8 cellular contexts compared by ENCODE assay signal in the genomic region with DNA sequence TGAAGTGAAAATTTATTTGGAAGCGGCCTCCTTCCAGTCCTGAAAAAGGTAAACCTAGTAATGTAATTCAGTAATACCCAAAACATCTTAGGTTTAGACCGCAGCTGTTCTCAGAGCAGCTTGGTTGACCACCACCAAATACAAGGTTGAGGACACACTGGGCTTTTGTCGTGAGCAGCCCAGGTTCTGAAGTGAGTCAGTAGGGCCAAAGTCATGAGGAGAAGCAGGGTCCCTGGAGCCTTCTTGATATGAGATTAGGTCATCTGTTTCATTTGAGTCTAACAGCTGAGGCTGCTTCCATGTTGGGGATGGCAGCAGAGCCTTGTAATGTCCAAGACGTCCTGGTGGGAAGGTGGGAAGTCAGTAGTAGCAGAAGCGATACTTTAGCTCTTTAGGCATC. TPM values are rescaled to one million over a fixed set of nuclear protein-coding genes. Genes with fewer than 3 reads are reported as not detected.
DNase-seq lines count a peak whose midpoint lies in the region; ATAC-seq and TF ChIP-seq lines count a peak whose summit lies in the region.

No MANE protein-coding gene starts in this region.

- no peaks in the 10 kb centered on the region for H3K9me2 ChIP-seq in GM23338 (ENCODE audit: insufficient read depth)

- H3K36me3 Mint-ChIP-seq in GM23338 (ENCODE audit: low read depth) (peaks cover 38% of the 10 kb centered on the region), T-cell (peaks cover 13% of the 10 kb centered on the region)

- no peaks in the 10 kb centered on the region for H3K9me3 ChIP-seq in skeletal muscle satellite cell (replicated peaks; ENCODE audit: low read length)

- peak overlapping the region; percentile 92 for H3K9ac ChIP-seq in skeletal muscle satellite cell (ENCODE audit: low read depth, low read length)

- H3K4me3 Mint-ChIP-seq in GM23338 (peak overlapping the region; percentile 94), T-cell (peak overlapping the region; percentile 93 to 96 (median 95))

- H3K9me3 Mint-ChIP-seq in GM23338 (no peaks in the 10 kb centered on the region), T-cell (no peaks in the 10 kb centered on the region)

- H3K4me2 ChIP-seq in GM23338 (peak overlapping the region; percentile 100), skeletal muscle satellite cell (ENCODE audit: low read length) (peak overlapping the region; percentile 97)

- peaks cover 26% of the 10 kb centered on the region for H3K4me1 ChIP-seq in GM23338 (ENCODE audit: insufficient read depth)
- H3K4me1 ChIP-seq in skeletal muscle satellite cell (ENCODE audit: control insufficient read depth, insufficient read depth, low read length): peaks cover 57% of the 10 kb centered on the region

- no peaks in the 10 kb centered on the region for H3K27me3 ChIP-seq in GM23338 (ENCODE audit: insufficient read depth)
- no peaks in the 10 kb centered on the region for H3K27me3 ChIP-seq in skeletal muscle satellite cell (ENCODE audit: control insufficient read depth, insufficient read depth, low read length)

- peaks cover 62% of the 10 kb centered on the region for H4K20me1 ChIP-seq in GM23338 (replicated peaks; ENCODE audit: insufficient read depth)

- CTCF ChIA-PET in T-cell (lab: Charles Lee): no interaction called here

- H3K27ac ChIP-seq in GM23338 (ENCODE audit: low read depth): no peak overlapping the region

- peaks cover 12% of the 10 kb centered on the region for H3K27me3 Mint-ChIP-seq in GM23338 (ENCODE audit: insufficient read depth, low read depth, poor library complexity)
- no peaks in the 10 kb centered on the region for H3K27me3 Mint-ChIP-seq in T-cell

- DNase-seq in GM23338 (ENCODE audit: low spot score) (no peak), T-cell (no peak), fibroblast of the aortic adventitia (ENCODE audit: low read depth) (peak; percentile 33), HuH-7 (ENCODE audit: low spot score) (no peak), putamen (ENCODE audit: low spot score) (no peak)

- H3K4me1 Mint-ChIP-seq in GM23338 (peaks cover 38% of the 10 kb centered on the region), T-cell (peaks cover 62 to 68% (median 64%) of the 10 kb centered on the region in 3 donors)

- no peak for TF ChIP-seq CTCF in GM23338 (conservative IDR thresholded peaks at IDR 0.05; ENCODE audit: low read depth in 2 of 2)
- no peak for TF ChIP-seq CTCF in fibroblast of the aortic adventitia (IDR thresholded peaks at IDR 0.05; ENCODE audit: insufficient read depth, low read length)

- H3K27ac Mint-ChIP-seq in GM23338 (no peak overlapping the region), T-cell (peak overlapping the region in 1 of 2 donors; percentile 90)

- H2AFZ ChIP-seq in GM23338: no peak overlapping the region

- H3K4me3 ChIP-seq in GM23338: peak overlapping the region; percentile 67
- H3K4me3 ChIP-seq in fibroblast of the aortic adventitia (ENCODE audit: low read depth, low read length): peak overlapping the region; percentile 89
- peak overlapping the region; percentile 92 for H3K4me3 ChIP-seq in skeletal muscle satellite cell (ENCODE audit: low read length)

- H3K79me2 ChIP-seq in GM23338 (replicated peaks; ENCODE audit: insufficient read depth): peaks cover 67% of the 10 kb centered on the region

- H3F3A ChIP-seq in GM23338 (replicated peaks; ENCODE audit: low read depth): peaks cover 24% of the 10 kb centered on the region

- POLR2A ChIA-PET in T-cell (lab: Charles Lee): no interaction called here

- peaks cover 7% of the 10 kb centered on the region; the same call in 1 of the 2 replicates for H3K36me3 ChIP-seq in GM23338 (ENCODE audit: insufficient read depth)
- H3K36me3 ChIP-seq in skeletal muscle satellite cell (ENCODE audit: insufficient read depth, low read length): peaks cover 9% of the 10 kb centered on the region

- no peak for ATAC-seq in GM23338
- ATAC-seq in T-cell (replicated peaks in 1 of 4): no peak
- no peak for ATAC-seq in GM21381 (IDR thresholded peaks at IDR 0.05; ENCODE audit: unreplicated experiment)
- no peak for ATAC-seq in GM21576 (IDR thresholded peaks at IDR 0.05; ENCODE audit: unreplicated experiment)

TF ChIP-seq in GM23338, 12 proteins besides CTCF, POLR2A, EP300 and RAD21 (continues in another document):
- TF ChIP-seq EZH2phosphoT487 (IDR thresholded peaks at IDR 0.05; ENCODE audit: unreplicated experiment) (no peak), JUNB (IDR thresholded peaks at IDR 0.05; ENCODE audit: unreplicated experiment) (no peak), EZH2 (IDR thresholded peaks at IDR 0.05; ENCODE audit: low read depth, unreplicated experiment) (no peak), ZNF462 (CRISPR knock-in tag; IDR thresholded peaks at IDR 0.05) (no peak), ZNF114 (CRISPR knock-in tag; IDR thresholded peaks at IDR 0.05) (no peak)

RNA-seq across cellular contexts. Expression of gene ALKBH5, which starts 2.2 kb away (rescaled TPM):
- total RNA-seq in GM23338 (2014; rRNA removed; shearing (Covaris generic)): 103 and 117 TPM in 2 replicates
- polyA plus RNA-seq in GM23338 (2016; fragmentation: Nextera tagmentation; extraction: Ambion mirVana): 32.2 TPM in 2 replicates
- total RNA-seq in T-cell: 100 to 1,000 TPM in 4 of 5 donors, 10 to 100 TPM in 1; 99.0 to 122 (median 103) TPM
- 73.3 and 108 TPM in 2 replicates for total RNA-seq in fibroblast of the aortic adventitia (ENCODE audit: low replicate concordance)
- 94.8 and 165 TPM in 2 replicates for total RNA-seq in skeletal muscle satellite cell (2012; rRNA removed)

RNA-seq across cellular contexts. Expression of gene LLGL1, which starts 39.6 kb away (rescaled TPM):
- total RNA-seq in GM23338 (2014; rRNA removed; shearing (Covaris generic)): 118 and 129 TPM in 2 replicates
- 5.9 TPM in 2 replicates for polyA plus RNA-seq in GM23338 (2016; fragmentation: Nextera tagmentation; extraction: Ambion mirVana)
- 10 to 100 TPM; 13.1 to 24.3 (median 23.2) TPM for total RNA-seq in T-cell
- 23.3 and 40.7 TPM in 2 replicates for total RNA-seq in fibroblast of the aortic adventitia (ENCODE audit: low replicate concordance)
- total RNA-seq in skeletal muscle satellite cell (2012; rRNA removed): 46.3 and 48.9 TPM in 2 replicates
